In genomic region chr10:3691482-3691881, GRCh38 we compare ENCODE assay signal across 19 cellular contexts.
"Had no signal": no experiment of that assay in that cellular context is flagged by ENCODE, and none has a peak within 500 bp of the region (broad histone marks: within the 10 kb centered on the region; RNA-seq: fewer than 3 reads in every experiment).

No MANE protein-coding gene starts in this region.

- H2AFZ ChIP-seq: neural progenitor cell had no signal

- H3K4me3 ChIP-seq: adrenal gland, gastroesophageal sphincter, left lung, neural progenitor cell, ovary, sigmoid colon, stomach, thoracic aorta had no signal

- H3K27ac ChIP-seq: adrenal gland, brain microvascular endothelial cell, epithelial cell of prostate, left lung, neural progenitor cell, ovary, sigmoid colon, thoracic aorta had no signal

- H3K9ac ChIP-seq: neural progenitor cell had no signal

- H3K36me3 ChIP-seq: adrenal gland, brain microvascular endothelial cell, gastroesophageal sphincter, left lung, neural progenitor cell, ovary, sigmoid colon, stomach, thoracic aorta had no signal

- H3K27me3 ChIP-seq: adrenal gland, brain microvascular endothelial cell, gastroesophageal sphincter, left lung, neural progenitor cell, ovary, sigmoid colon, stomach had no signal

- H3K4me2 ChIP-seq: neural progenitor cell had no signal

- H3K4me1 ChIP-seq: left lung, sigmoid colon had no signal

- H3K9me3 ChIP-seq: adrenal gland, gastroesophageal sphincter, left lung, ovary, sigmoid colon, stomach, thoracic aorta had no signal

- DNase-seq: activated CD4-positive, alpha-beta memory T cell treated with anti-CD3 and anti-CD28 coated beads for 36 hours; activated CD4-positive, alpha-beta T cell treated with anti-CD3 and anti-CD28 coated beads for 36 hours; activated CD8-positive, alpha-beta memory T cell treated with anti-CD3 and anti-CD28 coated beads, Interleukin-2, amount 10 ng/mL, durations not matched to agents 7 days and 5 days; activated naive CD4-positive, alpha-beta T cell treated with anti-CD3 and anti-CD28 coated beads, Interleukin-2, amount 10 ng/mL, durations not matched to agents 7 days and 5 days; activated T-cell treated with anti-CD3 and anti-CD28 coated beads, Interleukin-2, amount 50 U/mL, for 1 hour; adrenal gland; brain microvascular endothelial cell; left lung; mammary epithelial cell; naive B cell; sigmoid colon; stimulated activated CD4-positive, alpha-beta T cell treated with anti-CD3 and anti-CD28 coated beads, Interleukin-12 subunit alpha, Interleukin-12 subunit beta, amount 100 ng/mL, for 4 hours; stimulated activated CD4-positive, alpha-beta T cell treated with anti-CD3 and anti-CD28 coated beads, Interleukin-2, amount 100 ng/mL, for 24 hours; stomach had no signal
